In the genomic region with DNA sequence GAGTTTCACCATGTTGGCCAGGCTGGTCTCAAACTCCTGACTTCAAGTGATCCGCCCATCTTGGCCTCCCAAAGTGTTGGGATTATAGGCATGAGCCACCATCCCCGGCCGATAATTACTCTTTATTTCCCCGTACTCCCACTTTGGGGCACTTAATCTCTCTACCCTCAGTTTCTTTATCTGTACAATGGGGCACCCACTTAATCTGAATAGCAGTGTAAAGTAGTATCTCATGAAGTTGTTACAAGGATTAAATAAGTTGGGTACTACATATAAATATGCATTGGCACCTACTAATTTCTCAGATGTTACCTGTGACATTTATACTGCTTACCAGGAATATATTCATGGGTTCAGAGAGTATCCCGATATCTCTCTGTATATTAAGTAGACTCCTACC, we compare ENCODE assay signal across 24 cellular contexts. TPM values are rescaled to one million over a fixed set of nuclear protein-coding genes. Genes with fewer than 3 reads are reported as not detected.
DNase-seq lines count a peak whose midpoint lies in the region; ATAC-seq, FAIRE-seq and TF ChIP-seq lines count a peak whose summit lies in the region.
"Had no signal": no experiment of that assay in that cellular context is flagged by ENCODE, and none has a peak within 500 bp of the region (broad histone marks: within the 10 kb centered on the region; RNA-seq: fewer than 3 reads in every experiment).

No MANE protein-coding gene starts in this region.

- no peaks in the 10 kb centered on the region for H3K27me3 Mint-ChIP-seq in memory B cell
- H3K27me3 Mint-ChIP-seq: B cell; CD4-positive, alpha-beta T cell had no signal

- no peak overlapping the region for H3K9ac ChIP-seq in HepG2 (ENCODE audit: insufficient read depth, low read depth, low read length)
- H3K9ac ChIP-seq in K562 (ENCODE audit: insufficient read depth in 1 of 2, low read depth in 2 of 2, low read length in 2 of 2), result no peak overlapping the region
- H3K9ac ChIP-seq: BLaER1 treated with 17β-estradiol and CSF1 and Interleukin-3, amounts not matched to agents 10 nM and 100 nM had no signal

- no peak for TF ChIP-seq EP300 in HepG2 (IDR thresholded peaks at IDR 0.05; ENCODE audit: low read depth in 2 of 2, low read length in 2 of 2)
- no peak for TF ChIP-seq EP300 in HepG2 (CRISPR knock-in tag; IDR thresholded peaks at IDR 0.05; ENCODE audit: borderline replicate concordance)
- no peak for TF ChIP-seq EP300 in K562 (IDR thresholded peaks at IDR 0.05; ENCODE audit: low read length)

- POLR2A ChIA-PET in HepG2 (lab: Yijun Ruan, JAX) (no interaction called here), K562 (lab: Yijun Ruan, JAX) (no interaction called here)

- H3K36me3 ChIP-seq in HepG2 (replicated peaks in 1 of 2; ENCODE audit: control insufficient read depth in 1 of 2, insufficient read depth in 2 of 2, low read length in 2 of 2) (peaks cover 5 to 49% of the 10 kb centered on the region in 2 experiments), right lobe of liver (peaks cover 0 to 19% (median 0%) of the 10 kb centered on the region in 4 donors), K562 (ENCODE audit: control insufficient read depth, insufficient read depth, low read length) (peaks cover 44% of the 10 kb centered on the region; the same call in 2 of the 3 replicates), ascending aorta (peaks cover 34 to 47% of the 10 kb centered on the region in 2 donors)

- WGBS in HepG2 (ENCODE audit: low lambda C conversion rate), result 95% methylated on average over 5 of the region's 5 CpGs
- 100% methylated on average over 3 of the region's 5 CpGs for WGBS in right lobe of liver (ENCODE audit: insufficient coverage, low coverage, low lambda C conversion rate, missing lambda C conversion rate)
- WGBS in K562 (ENCODE audit: insufficient coverage, low coverage, missing lambda C conversion rate), result 81% methylated on average over 5 of the region's 5 CpGs

- no peak for FAIRE-seq in HepG2 (lab: Jason Lieb, UNC)
- no peak for FAIRE-seq in K562 (lab: Jason Lieb, UNC)
- FAIRE-seq: A549, D721Med, G401.6, GM12891, GM19239 had no signal

- H3K4me1 ChIP-seq in HepG2 (ENCODE audit: insufficient read depth, low read length) (no peaks in the 10 kb centered on the region), right lobe of liver (no peaks in the 10 kb centered on the region), K562 (replicated peaks in 1 of 2; ENCODE audit: control insufficient read depth in 2 of 2, insufficient read depth in 2 of 2, low read length in 2 of 2) (no peaks in the 10 kb centered on the region), foreskin keratinocyte (peaks cover 25% of the 10 kb centered on the region), ascending aorta (no peaks in the 10 kb centered on the region)
- H3K4me1 ChIP-seq: A549; BLaER1 treated with 17β-estradiol and CSF1 and Interleukin-3, amounts not matched to agents 10 nM and 100 nM; Caco-2 had no signal

- intact Hi-C loops in HepG2 (cut with micrococcal nuclease; ENCODE audit: unreplicated experiment), result no loop called here
- intact Hi-C loops in right lobe of liver (cut with DNase I), result no loop called here
- intact Hi-C loops in K562 (cut with micrococcal nuclease), result no loop called here
- intact Hi-C loops in ascending aorta (cut with DNase I), result no loop called here

- H3K4me3 ChIP-seq in HepG2 (replicated peaks in 1 of 3; ENCODE audit: insufficient read depth in 1 of 3, low read depth in 2 of 3, low read length in 3 of 3) (no peak overlapping the region), right lobe of liver (no peak overlapping the region), K562 (no peak overlapping the region), ascending aorta (no peak overlapping the region)
- H3K4me3 ChIP-seq: A549; BLaER1 treated with 17β-estradiol and CSF1 and Interleukin-3, amounts not matched to agents 10 nM and 100 nM had no signal

- BruUV-seq in HepG2 (replicated peaks; lab: Mats Ljungman, UMichigan), result no TSS peak
- BruUV-seq in K562 (replicated peaks; lab: Mats Ljungman, UMichigan), result no TSS peak

- TF ChIP-seq CTCF in HepG2 (CRISPR knock-in tag; IDR thresholded peaks at IDR 0.05) (no peak), right lobe of liver (IDR thresholded peaks at IDR 0.05) (no peak), K562 (IDR thresholded peaks at IDR 0.05 in 2 of 3, conservative IDR thresholded peaks at IDR 0.05 in 1 of 3; ENCODE audit: insufficient read depth in 2 of 3, low read depth in 1 of 3, low read length in 3 of 3) (no peak), foreskin keratinocyte (conservative IDR thresholded peaks at IDR 0.05) (no peak), ascending aorta (IDR thresholded peaks at IDR 0.05) (no peak)

- no peak overlapping the region for H3K4me2 ChIP-seq in HepG2 (ENCODE audit: low read depth, low read length)
- H3K4me2 ChIP-seq in K562 (ENCODE audit: insufficient read depth, low read length), result no peak overlapping the region
- H3K4me2 ChIP-seq: A549; BLaER1 treated with 17β-estradiol and CSF1 and Interleukin-3, amounts not matched to agents 10 nM and 100 nM had no signal

- H4K20me1 ChIP-seq in HepG2 (ENCODE audit: insufficient read depth, low read length) (no peaks in the 10 kb centered on the region), K562 (replicated peaks; ENCODE audit: control insufficient read depth, insufficient read depth, low read length) (no peaks in the 10 kb centered on the region)

- no peak for TF ChIP-seq POLR2A in HepG2 (IDR thresholded peaks at IDR 0.05; ENCODE audit: insufficient read depth in 1 of 2, low read depth in 2 of 2, low read length in 2 of 2)
- no peak for TF ChIP-seq POLR2A in right lobe of liver (IDR thresholded peaks at IDR 0.05)
- TF ChIP-seq POLR2A in K562 (conservative IDR thresholded peaks at IDR 0.05), result no peak

- TF ChIP-seq RAD21 in HepG2 (CRISPR knock-in tag; IDR thresholded peaks at IDR 0.05), result no peak
- no peak for TF ChIP-seq RAD21 in K562 (CRISPR knock-in tag; conservative IDR thresholded peaks at IDR 0.05 in 1 of 2, IDR thresholded peaks at IDR 0.05 in 1 of 2)

- H3K9me3 Mint-ChIP-seq in memory B cell, result no peaks in the 10 kb centered on the region
- H3K9me3 Mint-ChIP-seq: CD4-positive, alpha-beta T cell; CD8-positive, alpha-beta T cell had no signal

- H3K36me3 Mint-ChIP-seq in memory B cell, result peaks cover 26% of the 10 kb centered on the region

- ATAC-seq in HepG2 (no peak), right lobe of liver (no peak), K562 (no peak), foreskin keratinocyte (no peak), memory B cell (ENCODE audit: low read depth) (no peak)
- ATAC-seq: A549; CD8-positive, alpha-beta T cell had no signal

- in situ Hi-C loops in HepG2 (cut with HindIII; ENCODE audit: extremely low pct_ligation_motif_present, low pct_unique_long_range_greater_than_20kb) (no loop called here), K562 (cut with MboI) (no loop called here)

- H3K27ac ChIP-seq in HepG2 (ENCODE audit: extremely low read length, insufficient read depth, low read length), result no peak overlapping the region
- H3K27ac ChIP-seq in right lobe of liver, result no peak overlapping the region
- no peak overlapping the region for H3K27ac ChIP-seq in K562 (ENCODE audit: extremely low read depth, low read depth, low read length)
- peak overlapping the region; percentile 72 for H3K27ac ChIP-seq in foreskin keratinocyte
- no peak overlapping the region for H3K27ac ChIP-seq in ascending aorta
- H3K27ac ChIP-seq: 22Rv1; A549; BLaER1 treated with 17β-estradiol and CSF1 and Interleukin-3, amounts not matched to agents 10 nM and 100 nM; C4-2B had no signal

- CTCF ChIA-PET in HepG2 (lab: Yijun Ruan, JAX; ENCODE audit: low intra/inter-chr PET ratio, low total read pairs), result no interaction called here
- CTCF ChIA-PET in K562 (lab: Yijun Ruan, JAX; ENCODE audit: low intra/inter-chr PET ratio), result no interaction called here

- DNase-seq in HepG2 (ENCODE audit: low spot score) (no peak), right lobe of liver (no peak), K562 (ENCODE audit: extremely low read depth in 1 of 4, low spot score in 3 of 4) (no peak), foreskin keratinocyte (no peak), memory B cell (ENCODE audit: low spot score in 2 of 2) (no peak), ascending aorta (ENCODE audit: low spot score in 2 of 2) (no peak), NCI-H345 treated with DMSO at 0.1 percent for 48 hours (lab: John Stamatoyannopoulos, UW; ENCODE audit: unreplicated experiment) (no peak), kidney glomerular epithelial cell (lab: John Stamatoyannopoulos, UW) (no peak)
- DNase-seq: AML-193; Caco-2; Calu3; CD4-positive, alpha-beta T cell; CD8-positive, alpha-beta T cell; DMS79 treated with DMSO at 0.1 percent for 48 hours; GF-D8 had no signal

- peak overlapping the region; percentile 9 for H3K27ac Mint-ChIP-seq in memory B cell
- H3K27ac Mint-ChIP-seq: B cell; CD4-positive, alpha-beta T cell; CD8-positive, alpha-beta T cell had no signal

- no peaks in the 10 kb centered on the region for H3K9me3 ChIP-seq in HepG2 (ENCODE audit: low read length)
- H3K9me3 ChIP-seq in right lobe of liver, result no peaks in the 10 kb centered on the region
- no peaks in the 10 kb centered on the region for H3K9me3 ChIP-seq in K562 (replicated peaks; ENCODE audit: control insufficient read depth, insufficient read depth, low read depth, low read length)
- no peaks in the 10 kb centered on the region for H3K9me3 ChIP-seq in ascending aorta
- H3K9me3 ChIP-seq: A549; BLaER1 treated with 17β-estradiol and CSF1 and Interleukin-3, amounts not matched to agents 10 nM and 100 nM; Caco-2 had no signal

- no peak overlapping the region for H3K4me3 Mint-ChIP-seq in memory B cell
- H3K4me3 Mint-ChIP-seq: B cell; CD4-positive, alpha-beta T cell; CD8-positive, alpha-beta T cell had no signal

- no peaks in the 10 kb centered on the region for H3K9me1 ChIP-seq in K562 (ENCODE audit: control insufficient read depth, insufficient read depth, low read length)

- no peaks in the 10 kb centered on the region for H3K27me3 ChIP-seq in HepG2 (ENCODE audit: control insufficient read depth in 1 of 2, insufficient read depth in 2 of 2, low read length in 2 of 2)
- no peaks in the 10 kb centered on the region for H3K27me3 ChIP-seq in right lobe of liver
- no peaks in the 10 kb centered on the region for H3K27me3 ChIP-seq in K562 (ENCODE audit: control insufficient read depth in 2 of 2, insufficient read depth in 2 of 2, low read length in 2 of 2)
- no peaks in the 10 kb centered on the region for H3K27me3 ChIP-seq in foreskin keratinocyte
- H3K27me3 ChIP-seq in ascending aorta, result no peaks in the 10 kb centered on the region
- H3K27me3 ChIP-seq: BLaER1 treated with 17β-estradiol and CSF1 and Interleukin-3, amounts not matched to agents 10 nM and 100 nM had no signal

- peaks cover 4% of the 10 kb centered on the region for H3K4me1 Mint-ChIP-seq in memory B cell
- H3K4me1 Mint-ChIP-seq: B cell had no signal

- no peaks in the 10 kb centered on the region for H3K79me2 ChIP-seq in HepG2 (ENCODE audit: insufficient read depth, low read length)
- H3K79me2 ChIP-seq in K562 (ENCODE audit: control insufficient read depth, insufficient read depth, low read length), result no peaks in the 10 kb centered on the region

- H2AFZ ChIP-seq in HepG2 (ENCODE audit: low read length) (no peak overlapping the region), K562 (ENCODE audit: low read depth, low read length) (no peak overlapping the region)

RNA-seq across cellular contexts. Expression of a gene that starts 15.2 kb away (rescaled TPM):
- total RNA-seq in HepG2 (2016; rRNA removed; fragmentation: Illumina TruSeq; extraction: Trizol) (15.4 and 27.5 TPM in 2 replicates), right lobe of liver (10 to 100 TPM; 20.1 to 26.0 (median 21.8) TPM), K562 (2014; rRNA removed) (11.4 and 15.4 TPM in 2 replicates), K562 (2014; rRNA removed; fragmentation: Illumina TruSeq; extraction: Trizol) (19.3 and 23.8 TPM in 2 replicates), K562 (2015; rRNA removed; fragmentation: Illumina TruSeq; extraction: Trizol) (16.2 and 16.5 TPM in 2 replicates), K562 (2021) (13.9 and 15.7 TPM in 2 replicates), foreskin keratinocyte (33.5 and 34.1 TPM in 2 replicates), ascending aorta (36.4 TPM)
- 26.6 and 31.6 TPM in 2 replicates for total RNA-seq in HepG2 (2016; cell fraction: cytosol; rRNA removed; fragmentation: Illumina TruSeq; extraction: Trizol; ENCODE audit: low read depth)
- 16.3 and 28.3 TPM in 2 replicates for total RNA-seq in HepG2 (2016; cell fraction: insoluble cytoplasmic fraction; rRNA removed; fragmentation: Illumina TruSeq; extraction: Trizol)
- 23.5 and 26.3 TPM in 2 replicates for total RNA-seq in HepG2 (2016; cell fraction: membrane; rRNA removed; fragmentation: Illumina TruSeq; extraction: Trizol)
- total RNA-seq in HepG2 (2016; cell fraction: nucleus; rRNA removed; fragmentation: Illumina TruSeq; extraction: Trizol), result 21.8 and 27.8 TPM in 2 replicates
- polyA plus RNA-seq in HepG2 (2011; rRNA removed) (17.5 and 19.4 TPM in 2 replicates), K562 (2011; rRNA removed) (11.6 and 14.2 TPM in 2 replicates), K562 (2014; fragmentation: Illumina TruSeq; extraction: Trizol) (15.2 and 15.4 TPM in 2 replicates), K562 (2014; fragmentation: Nextera tagmentation; extraction: Ambion mirVana) (1 to 10 TPM; 5.0 to 6.1 TPM), K562 (2014; rRNA removed) (12.9 and 13.0 TPM in 2 replicates), foreskin keratinocyte (20.3 and 23.2 TPM in 2 replicates)
- 11.3 and 17.8 TPM in 2 replicates for polyA plus RNA-seq in HepG2 (2011; cell fraction: cytosol; rRNA removed)
- polyA plus RNA-seq in HepG2 (2011; cell fraction: nucleus; rRNA removed), result 4.8 and 5.8 TPM in 2 replicates
- polyA plus RNA-seq in HepG2 (2012), result 29.5 and 31.2 TPM in 2 replicates
- 20.7 and 21.9 TPM in 2 replicates for polyA plus RNA-seq in HepG2 (2016; cell fraction: cytosol; fragmentation: Illumina TruSeq; extraction: Trizol; ENCODE audit: low read depth)
- polyA plus RNA-seq in HepG2 (2016; cell fraction: insoluble cytoplasmic fraction; fragmentation: Illumina TruSeq; extraction: Trizol; ENCODE audit: low read depth), result 16.9 and 18.0 TPM in 2 replicates
- polyA plus RNA-seq in HepG2 (2016; cell fraction: membrane; fragmentation: Illumina TruSeq; extraction: Trizol; ENCODE audit: low read depth), result 21.7 and 24.9 TPM in 2 replicates
- polyA plus RNA-seq in HepG2 (2016; cell fraction: nucleus; fragmentation: Illumina TruSeq; extraction: Trizol; ENCODE audit: insufficient read depth, low read depth), result 37.4 and 40.0 TPM in 2 replicates
- 3.2 and 3.6 TPM in 2 replicates for polyA minus RNA-seq in HepG2 (2011; rRNA and poly(A)+ RNA removed; ENCODE audit: low replicate concordance)
- polyA minus RNA-seq in HepG2 (2011; cell fraction: cytosol; rRNA and poly(A)+ RNA removed), result 15.7 and 16.9 TPM in 2 replicates
- polyA minus RNA-seq in HepG2 (2011; cell fraction: nucleus; rRNA and poly(A)+ RNA removed), result 11.8 and 14.3 TPM in 2 replicates
- total RNA-seq in K562 (2011; cell fraction: chromatin; rRNA removed; ENCODE audit: low replicate concordance), result 11.6 and 25.2 TPM in 2 replicates
- total RNA-seq in K562 (2011; cell fraction: nucleolus; rRNA removed), result 10.0 and 11.8 TPM in 2 replicates
- total RNA-seq in K562 (2011; cell fraction: nucleoplasm; rRNA removed), result 15.3 and 19.5 TPM in 2 replicates
- polyA plus RNA-seq in K562 (2011; cell fraction: cytosol; rRNA removed), result 3.3 and 5.5 TPM in 2 replicates
- polyA plus RNA-seq in K562 (2011; cell fraction: nucleus; rRNA removed), result 4.1 and 4.2 TPM in 2 replicates
- polyA plus RNA-seq in K562 (2012), result 13.8 and 23.0 TPM in 2 replicates
- polyA minus RNA-seq in K562 (2011; rRNA and poly(A)+ RNA removed), result 8.1 and 9.8 TPM in 2 replicates
- polyA minus RNA-seq in K562 (2011; cell fraction: cytosol; rRNA and poly(A)+ RNA removed), result 5.5 and 8.3 TPM in 2 replicates
- polyA minus RNA-seq in K562 (2011; cell fraction: nucleus; rRNA and poly(A)+ RNA removed), result 2.8 and 3.6 TPM in 2 replicates

RNA-seq across cellular contexts. Expression of a gene that starts 35.5 kb away (rescaled TPM):
- total RNA-seq in HepG2 (2016; rRNA removed; fragmentation: Illumina TruSeq; extraction: Trizol), result 46.0 and 67.8 TPM in 2 replicates
- total RNA-seq in HepG2 (2016; cell fraction: cytosol; rRNA removed; fragmentation: Illumina TruSeq; extraction: Trizol; ENCODE audit: low read depth), result 13.8 and 17.0 TPM in 2 replicates
- 47.1 and 69.6 TPM in 2 replicates for total RNA-seq in HepG2 (2016; cell fraction: insoluble cytoplasmic fraction; rRNA removed; fragmentation: Illumina TruSeq; extraction: Trizol)
- total RNA-seq in HepG2 (2016; cell fraction: membrane; rRNA removed; fragmentation: Illumina TruSeq; extraction: Trizol), result 14.4 and 19.2 TPM in 2 replicates
- total RNA-seq in HepG2 (2016; cell fraction: nucleus; rRNA removed; fragmentation: Illumina TruSeq; extraction: Trizol), result 37.8 and 41.0 TPM in 2 replicates
- 5.2 and 5.5 TPM in 2 replicates for polyA plus RNA-seq in HepG2 (2011; rRNA removed)
- 1.8 and 3.8 TPM in 2 replicates for polyA plus RNA-seq in HepG2 (2011; cell fraction: cytosol; rRNA removed)
- polyA plus RNA-seq in HepG2 (2011; cell fraction: nucleus; rRNA removed), result 4.0 and 6.2 TPM in 2 replicates
- polyA plus RNA-seq in HepG2 (2012), result 21.8 and 30.7 TPM in 2 replicates
- polyA plus RNA-seq in HepG2 (2016; cell fraction: cytosol; fragmentation: Illumina TruSeq; extraction: Trizol; ENCODE audit: low read depth), result 2.4 and 2.5 TPM in 2 replicates
- polyA plus RNA-seq in HepG2 (2016; cell fraction: insoluble cytoplasmic fraction; fragmentation: Illumina TruSeq; extraction: Trizol; ENCODE audit: low read depth), result 59.0 and 69.8 TPM in 2 replicates
- polyA plus RNA-seq in HepG2 (2016; cell fraction: membrane; fragmentation: Illumina TruSeq; extraction: Trizol; ENCODE audit: low read depth), result 3.5 and 5.4 TPM in 2 replicates
- 55.7 and 57.6 TPM in 2 replicates for polyA plus RNA-seq in HepG2 (2016; cell fraction: nucleus; fragmentation: Illumina TruSeq; extraction: Trizol; ENCODE audit: insufficient read depth, low read depth)
- 1.0 and 1.7 TPM in 2 replicates for polyA minus RNA-seq in HepG2 (2011; rRNA and poly(A)+ RNA removed; ENCODE audit: low replicate concordance)
- 9.3 and 11.2 TPM in 2 replicates for polyA minus RNA-seq in HepG2 (2011; cell fraction: cytosol; rRNA and poly(A)+ RNA removed)
- polyA minus RNA-seq in HepG2 (2011; cell fraction: nucleus; rRNA and poly(A)+ RNA removed), result 18.6 and 19.8 TPM in 2 replicates
- total RNA-seq in right lobe of liver, result 1 to 10 TPM; 7.5 to 9.6 (median 8.7) TPM
- total RNA-seq in K562 (2011; cell fraction: chromatin; rRNA removed; ENCODE audit: low replicate concordance), result 10.8 and 40.4 TPM in 2 replicates
- 3.9 and 4.8 TPM in 2 replicates for total RNA-seq in K562 (2011; cell fraction: nucleolus; rRNA removed)
- 12.2 and 16.3 TPM in 2 replicates for total RNA-seq in K562 (2011; cell fraction: nucleoplasm; rRNA removed)
- 29.5 and 36.9 TPM in 2 replicates for total RNA-seq in K562 (2014; rRNA removed)
- 53.7 and 59.5 TPM in 2 replicates for total RNA-seq in K562 (2014; rRNA removed; fragmentation: Illumina TruSeq; extraction: Trizol)
- total RNA-seq in K562 (2015; rRNA removed; fragmentation: Illumina TruSeq; extraction: Trizol), result 52.3 and 54.0 TPM in 2 replicates
- total RNA-seq in K562 (2021), result 26.9 and 29.1 TPM in 2 replicates
- polyA plus RNA-seq in K562 (2011; rRNA removed), result 11.7 and 14.5 TPM in 2 replicates
- 1.4 and 4.7 TPM in 2 replicates for polyA plus RNA-seq in K562 (2011; cell fraction: cytosol; rRNA removed)
- 4.0 and 8.9 TPM in 2 replicates for polyA plus RNA-seq in K562 (2011; cell fraction: nucleus; rRNA removed)
- 17.7 and 23.4 TPM in 2 replicates for polyA plus RNA-seq in K562 (2012)
- 34.9 and 45.9 TPM in 2 replicates for polyA plus RNA-seq in K562 (2014; fragmentation: Illumina TruSeq; extraction: Trizol)
- 10 to 100 TPM; 48.5 to 55.2 TPM for polyA plus RNA-seq in K562 (2014; fragmentation: Nextera tagmentation; extraction: Ambion mirVana)
- 26.4 and 32.2 TPM in 2 replicates for polyA plus RNA-seq in K562 (2014; rRNA removed)
- polyA minus RNA-seq in K562 (2011; rRNA and poly(A)+ RNA removed), result 20.1 and 25.6 TPM in 2 replicates
- 11.4 and 13.6 TPM in 2 replicates for polyA minus RNA-seq in K562 (2011; cell fraction: cytosol; rRNA and poly(A)+ RNA removed)
- 6.7 and 10.3 TPM in 2 replicates for polyA minus RNA-seq in K562 (2011; cell fraction: nucleus; rRNA and poly(A)+ RNA removed)
- total RNA-seq in foreskin keratinocyte, result 27.6 and 29.3 TPM in 2 replicates
- polyA plus RNA-seq in foreskin keratinocyte, result 11.0 and 13.8 TPM in 2 replicates
- total RNA-seq in ascending aorta, result 8.9 TPM
